Comparison of ENCODE assay signal across 11 cellular contexts in the genomic region with DNA sequence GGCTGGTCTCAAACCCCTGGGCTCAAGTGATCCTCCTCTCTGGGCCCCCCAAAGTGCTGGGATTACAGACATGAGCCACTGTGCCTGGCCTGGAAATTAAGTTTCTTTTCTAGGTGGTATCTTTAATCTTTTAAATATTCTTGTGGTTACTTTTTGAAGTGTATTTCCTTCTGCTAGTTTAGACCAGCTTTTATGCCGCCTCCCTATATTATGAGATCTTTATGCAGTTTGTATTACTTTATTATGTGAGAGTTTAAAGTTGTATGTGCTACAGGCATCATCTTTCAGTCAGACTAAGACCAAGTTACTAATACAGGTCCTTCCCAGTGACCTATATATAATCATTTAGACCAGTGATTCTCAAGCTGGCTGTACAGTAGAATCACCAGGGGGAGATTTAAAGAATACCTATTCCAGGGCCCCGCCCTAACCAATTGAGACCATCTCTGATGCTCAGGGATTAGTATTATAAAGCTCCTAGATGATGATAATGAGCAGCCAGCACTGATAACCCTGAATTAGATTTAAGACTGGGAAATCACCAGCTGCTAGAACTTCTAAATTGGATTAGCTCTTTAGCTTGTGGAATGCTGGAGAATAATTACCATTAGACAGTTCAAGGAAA. TPM values are rescaled to one million over a fixed set of nuclear protein-coding genes. Genes with fewer than 3 reads are reported as not detected.
DNase-seq lines count a peak whose midpoint lies in the region; ATAC-seq and TF ChIP-seq lines count a peak whose summit lies in the region.
"Had no signal": no experiment of that assay in that cellular context is flagged by ENCODE, and none has a peak within 500 bp of the region (broad histone marks: within the 10 kb centered on the region; RNA-seq: fewer than 3 reads in every experiment).

No MANE protein-coding gene starts in this region.

- TF ChIP-seq CTCF in RWPE2 (IDR thresholded peaks at IDR 0.05; ENCODE audit: poor library complexity, severe bottlenecking) (no peak), foreskin keratinocyte (conservative IDR thresholded peaks at IDR 0.05) (no peak)

- no peaks in the 10 kb centered on the region for H3K27me3 ChIP-seq in GM23248 (replicated peaks; ENCODE audit: insufficient read depth)
- H3K27me3 ChIP-seq in RWPE2 (ENCODE audit: insufficient read depth, poor library complexity, severe bottlenecking), result no peaks in the 10 kb centered on the region
- H3K27me3 ChIP-seq in foreskin keratinocyte, result no peaks in the 10 kb centered on the region
- no peaks in the 10 kb centered on the region for H3K27me3 ChIP-seq in MG63

- ATAC-seq in RWPE2 (ENCODE audit: low read depth), result no peak
- ATAC-seq in foreskin keratinocyte, result no peak
- peak; percentile 58 for ATAC-seq in stimulated activated naive CD8-positive, alpha-beta T cell treated with anti-CD3 and anti-CD28 coated beads, Interleukin-15, Interleukin-2, amounts not matched to agents 100 U/mL and 50 U/mL, for 24 hours
- ATAC-seq in GM21576 (IDR thresholded peaks at IDR 0.05; ENCODE audit: unreplicated experiment), result no peak
- no peak for ATAC-seq in GM21528 (IDR thresholded peaks at IDR 0.05; ENCODE audit: low FRiP score, unreplicated experiment)
- ATAC-seq: HepG2 had no signal

- no peaks in the 10 kb centered on the region for H3K9me3 ChIP-seq in GM23248 (ENCODE audit: low read depth)
- H3K9me3 ChIP-seq in RWPE2 (ENCODE audit: severe bottlenecking), result no peaks in the 10 kb centered on the region
- no peaks in the 10 kb centered on the region for H3K9me3 ChIP-seq in MG63

- peak overlapping the region; percentile 67 for H2AFZ ChIP-seq in GM23248

- peaks cover 26% of the 10 kb centered on the region for H3K79me2 ChIP-seq in GM23248 (ENCODE audit: insufficient read depth)

- no peak for DNase-seq in GM23248
- DNase-seq in RWPE2 (ENCODE audit: low spot score), result no peak
- no peak for DNase-seq in foreskin keratinocyte
- no peak for DNase-seq in stimulated activated naive CD8-positive, alpha-beta T cell treated with anti-CD3 and anti-CD28 coated beads, Interleukin-15, Interleukin-2, amounts not matched to agents 100 U/mL and 50 U/mL, for 24 hours
- DNase-seq in MG63, result no peak
- DNase-seq: COR-L47, NCI-H1436, NCI-H774 had no signal

- peak overlapping the region; percentile 67 for H3K4me2 ChIP-seq in GM23248 (ENCODE audit: unreplicated experiment)

- in situ Hi-C loops in GM23248 (cut with MboI), result no loop called here

- no peaks in the 10 kb centered on the region for H3K9me2 ChIP-seq in GM23248 (ENCODE audit: insufficient read depth)

- peaks cover 18% of the 10 kb centered on the region; the same call in 1 of the 2 replicates for H3F3A ChIP-seq in GM23248 (ENCODE audit: insufficient read depth)

- H3K27ac ChIP-seq in GM23248 (peak overlapping the region; percentile 44), RWPE2 (ENCODE audit: poor library complexity, severe bottlenecking) (peak overlapping the region; percentile 83), foreskin keratinocyte (peak overlapping the region; percentile 49)

- H3K4me1 ChIP-seq in GM23248 (ENCODE audit: insufficient read depth) (peaks cover 27% of the 10 kb centered on the region), RWPE2 (ENCODE audit: insufficient read depth, poor library complexity, severe bottlenecking) (peaks cover 36% of the 10 kb centered on the region), foreskin keratinocyte (peaks cover 46% of the 10 kb centered on the region)

- H3K36me3 ChIP-seq in GM23248 (ENCODE audit: low read depth), result no peaks in the 10 kb centered on the region
- no peaks in the 10 kb centered on the region for H3K36me3 ChIP-seq in RWPE2 (ENCODE audit: low read depth)
- no peaks in the 10 kb centered on the region for H3K36me3 ChIP-seq in MG63

- H3K9ac ChIP-seq in GM23248, result no peak overlapping the region

- WGBS in GM23248 (ENCODE audit: low coverage in 1 of 2, low lambda C conversion rate in 2 of 2, missing lambda C conversion rate in 2 of 2), 2 experiments, result 97 to 100% methylated on average over 2 of the region's 2 CpGs

- no peaks in the 10 kb centered on the region for H4K20me1 ChIP-seq in GM23248 (ENCODE audit: insufficient read depth)

- H3K4me3 ChIP-seq in GM23248, result 0 out of 2 replicates have a peak overlapping the region, but pooled peaks have one; percentile 29
- H3K4me3 ChIP-seq in RWPE2 (ENCODE audit: severe bottlenecking), result no peak overlapping the region
- no peak overlapping the region for H3K4me3 ChIP-seq in MG63

RNA-seq across cellular contexts. Expression of a gene that starts 11.3 kb away (rescaled TPM):
- total RNA-seq in GM23248 (2014; rRNA removed; shearing (Covaris generic)), result 9.9 and 10.9 TPM in 2 replicates
- 6.6 and 8.5 TPM in 2 replicates for polyA plus RNA-seq in GM23248 (2016; fragmentation: Nextera tagmentation; extraction: Ambion mirVana)
- total RNA-seq in foreskin keratinocyte, result 25.9 and 27.5 TPM in 2 replicates
- polyA plus RNA-seq in foreskin keratinocyte, result 14.1 and 16.6 TPM in 2 replicates
- 7.1 and 10.1 TPM in 2 replicates for total RNA-seq in MG63 (2014; rRNA removed; shearing (Covaris generic); ENCODE audit: low replicate concordance)
